Comparison of ENCODE assay signal across 11 cellular contexts in genomic region chr4:75527482-75527881, GRCh38. TPM values are rescaled to one million over a fixed set of nuclear protein-coding genes. Genes with fewer than 3 reads are reported as not detected.
"Had no signal": no experiment of that assay in that cellular context is flagged by ENCODE, and none has a peak within 500 bp of the region (broad histone marks: within the 10 kb centered on the region; RNA-seq: fewer than 3 reads in every experiment).

No MANE protein-coding gene starts in this region.

- H3K4me3 Mint-ChIP-seq: GM23338, H9, HFFc6, IgD-negative memory B cell had no signal

- H3K9ac ChIP-seq: KMS-11 had no signal

- H3K4me1 Mint-ChIP-seq: GM23338, H9 had no signal

- DNase-seq: H9, HCEC 1CT, HFFc6, KBM-7 had no signal

- H3K4me3 ChIP-seq: GM23338 had no signal

- ATAC-seq: GM23338, HepG2 had no signal

- H3K27ac ChIP-seq: HL-60, KMS-11 had no signal

- H3K27ac Mint-ChIP-seq: GM23338, H9, HFFc6, IgD-negative memory B cell had no signal

- H3K27me3 Mint-ChIP-seq: IgD-negative memory B cell had no signal

RNA-seq across cellular contexts. Expression of gene ODAPH, which starts 28.4 kb away (rescaled TPM):
- total RNA-seq: GM23338, H1, H9, HepG2, HFFc6, HT1080 had no signal
